Comparison of ENCODE assay signal across 22 cellular contexts in the genomic region with DNA sequence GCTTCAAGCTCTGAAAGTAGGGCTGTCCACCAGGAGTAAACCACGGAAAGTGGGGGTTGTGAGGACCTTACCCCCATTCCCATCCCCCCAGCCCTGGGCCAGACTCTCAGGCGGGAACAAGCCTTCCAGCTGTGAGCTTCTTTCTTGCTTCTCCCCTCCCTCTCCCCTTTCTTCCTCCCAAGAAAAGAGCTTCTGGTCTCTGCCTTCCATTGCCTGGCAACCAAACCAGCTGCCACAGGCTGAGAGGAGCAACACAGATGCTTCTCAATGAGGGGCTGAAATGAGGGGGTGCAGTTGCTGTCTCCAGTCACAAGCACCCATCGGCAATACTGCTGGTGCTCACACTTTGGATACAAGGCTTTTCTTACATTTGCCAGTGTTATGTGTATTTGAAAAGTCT.
"Had no signal": no experiment of that assay in that cellular context is flagged by ENCODE, and none has a peak within 500 bp of the region (broad histone marks: within the 10 kb centered on the region; RNA-seq: fewer than 3 reads in every experiment).

No MANE protein-coding gene starts in this region.

- H3K4me3 ChIP-seq: colonic mucosa, dorsolateral prefrontal cortex, esophagus squamous epithelium, gastroesophageal sphincter, mucosa of descending colon, right atrium auricular region, thyroid gland had no signal

- H3K36me3 Mint-ChIP-seq: activated CD4-positive, alpha-beta memory T cell treated with anti-CD3 and anti-CD28 coated beads for 36 hours; activated naive CD8-positive, alpha-beta T cell treated with anti-CD3 and anti-CD28 coated beads for 36 hours had no signal

- H3K27me3 ChIP-seq: colonic mucosa, esophagus squamous epithelium, gastroesophageal sphincter, right atrium auricular region, thyroid gland had no signal

- DNase-seq: activated CD4-positive, alpha-beta memory T cell treated with anti-CD3 and anti-CD28 coated beads for 36 hours; activated CD4-positive, alpha-beta T cell treated with anti-CD3 and anti-CD28 coated beads for 4 hours; activated CD4-positive, CD25-positive, alpha-beta regulatory T cell; activated naive CD4-positive, alpha-beta T cell treated with Interleukin-2 at 50 U/mL for 16 hours; activated naive CD8-positive, alpha-beta T cell treated with anti-CD3 and anti-CD28 coated beads for 36 hours; activated T-cell treated with anti-CD3 and anti-CD28 coated beads, Interleukin-2, amount 50 U/mL, for 48 hours; colonic mucosa; effector memory CD8-positive, alpha-beta T cell; esophagus squamous epithelium; islet precursor cell; left cardiac atrium; mesenchymal stem cell; mucosa of descending colon; nephron progenitor cell; stimulated activated CD4-positive, alpha-beta T cell treated with anti-CD3 and anti-CD28 coated beads, Interleukin-4, amount 100 ng/mL, for 24 hours; stimulated activated naive CD8-positive, alpha-beta T cell treated with anti-CD3 and anti-CD28 coated beads, Interleukin-15, Interleukin-2, amounts not matched to agents 100 U/mL and 50 U/mL, for 24 hours had no signal

- ATAC-seq: effector memory CD8-positive, alpha-beta T cell; gastroesophageal sphincter; left cardiac atrium; mucosa of descending colon; stimulated activated naive CD8-positive, alpha-beta T cell treated with anti-CD3 and anti-CD28 coated beads, Interleukin-15, Interleukin-2, amounts not matched to agents 100 U/mL and 50 U/mL, for 24 hours had no signal

- H3K4me1 Mint-ChIP-seq: activated naive CD8-positive, alpha-beta T cell treated with anti-CD3 and anti-CD28 coated beads for 36 hours had no signal

- H3K27me3 Mint-ChIP-seq: activated CD4-positive, alpha-beta memory T cell treated with anti-CD3 and anti-CD28 coated beads for 36 hours; activated naive CD8-positive, alpha-beta T cell treated with anti-CD3 and anti-CD28 coated beads for 36 hours; effector memory CD8-positive, alpha-beta T cell; progenitor cell of endocrine pancreas had no signal

- H3K36me3 ChIP-seq: colonic mucosa, esophagus squamous epithelium, gastroesophageal sphincter, right atrium auricular region, thyroid gland had no signal

- H3K27ac Mint-ChIP-seq: activated CD4-positive, alpha-beta memory T cell treated with anti-CD3 and anti-CD28 coated beads for 36 hours; activated naive CD8-positive, alpha-beta T cell treated with anti-CD3 and anti-CD28 coated beads for 36 hours; effector memory CD8-positive, alpha-beta T cell; progenitor cell of endocrine pancreas; T-helper 1 cell treated with Interleukin-12 subunit alpha and Interleukin-12 subunit beta and Interleukin-4 antibody, amounts not matched to agents 30 μg/mL and 1 μg/mL, for 36 hours had no signal

- H3K9me3 Mint-ChIP-seq: activated CD4-positive, alpha-beta memory T cell treated with anti-CD3 and anti-CD28 coated beads for 36 hours; activated naive CD8-positive, alpha-beta T cell treated with anti-CD3 and anti-CD28 coated beads for 36 hours; effector memory CD8-positive, alpha-beta T cell; T-helper 1 cell treated with Interleukin-12 subunit alpha and Interleukin-12 subunit beta and Interleukin-4 antibody, amounts not matched to agents 30 μg/mL and 1 μg/mL, for 36 hours had no signal

- H3K4me3 Mint-ChIP-seq: activated CD4-positive, alpha-beta memory T cell treated with anti-CD3 and anti-CD28 coated beads for 36 hours; activated naive CD8-positive, alpha-beta T cell treated with anti-CD3 and anti-CD28 coated beads for 36 hours; effector memory CD8-positive, alpha-beta T cell; nephron progenitor cell; T-helper 1 cell treated with Interleukin-12 subunit alpha and Interleukin-12 subunit beta and Interleukin-4 antibody, amounts not matched to agents 30 μg/mL and 1 μg/mL, for 36 hours had no signal
